In genomic region chr6:15763827-15764226, GRCh38 we compare ENCODE assay signal across 14 cellular contexts.
DNase-seq lines count a peak whose midpoint lies in the region; ATAC-seq and TF ChIP-seq lines count a peak whose summit lies in the region.
"Had no signal": no experiment of that assay in that cellular context is flagged by ENCODE, and none has a peak within 500 bp of the region (broad histone marks: within the 10 kb centered on the region; RNA-seq: fewer than 3 reads in every experiment).

No MANE protein-coding gene starts in this region.

- DNase-seq in left cardiac atrium (no peak), cardiac septum (ENCODE audit: low spot score) (no peak), left kidney (ENCODE audit: low read depth, low spot score) (peak; percentile 57), type B pancreatic cell (ENCODE audit: extremely low spot score, unreplicated experiment) (no peak), HUDEP-2 (lab: John Stamatoyannopoulos, UW; ENCODE audit: unreplicated experiment in 76 of 76) (no peak)
- DNase-seq: activated CD4-positive, alpha-beta T cell treated with anti-CD3 and anti-CD28 coated beads, Interleukin-2, amount 10 ng/mL, durations not matched to agents 7 days and 5 days; anterior cingulate cortex; hypothalamus; NCI-H187; occipital lobe had no signal

- H3K27me3 Mint-ChIP-seq in brain: peaks cover 4% of the 10 kb centered on the region
- H3K27me3 Mint-ChIP-seq in type B pancreatic cell: no peaks in the 10 kb centered on the region
- H3K27me3 Mint-ChIP-seq: activated CD4-positive, alpha-beta T cell treated with anti-CD3 and anti-CD28 coated beads, Interleukin-2, amount 10 ng/mL, durations not matched to agents 7 days and 5 days had no signal

- TF ChIP-seq CTCF in brain (conservative IDR thresholded peaks at IDR 0.05) (no peak), type B pancreatic cell (conservative IDR thresholded peaks at IDR 0.05) (no peak)

- H3K9me3 Mint-ChIP-seq in brain: no peaks in the 10 kb centered on the region
- no peaks in the 10 kb centered on the region for H3K9me3 Mint-ChIP-seq in type B pancreatic cell
- H3K9me3 Mint-ChIP-seq: activated CD4-positive, alpha-beta T cell treated with anti-CD3 and anti-CD28 coated beads, Interleukin-2, amount 10 ng/mL, durations not matched to agents 7 days and 5 days had no signal

- H3K4me3 Mint-ChIP-seq in brain (peak overlapping the region in 2 of 5 experiments; percentile 21 to 24), type B pancreatic cell (peak overlapping the region; percentile 10)
- H3K4me3 Mint-ChIP-seq: activated CD4-positive, alpha-beta T cell treated with anti-CD3 and anti-CD28 coated beads, Interleukin-2, amount 10 ng/mL, durations not matched to agents 7 days and 5 days had no signal

- intact Hi-C loops in left cardiac atrium (cut with DNase I) (no loop called here), cardiac septum (cut with DNase I) (no loop called here)

- ATAC-seq in left cardiac atrium (peak; percentile 30 to 77), HG03571 (IDR thresholded peaks at IDR 0.05; ENCODE audit: unreplicated experiment) (no peak), HG02623 (IDR thresholded peaks at IDR 0.05; ENCODE audit: unreplicated experiment) (no peak)
- ATAC-seq: Panc1 had no signal

- H3K27ac Mint-ChIP-seq in brain: peak overlapping the region in 3 of 5 experiments; percentile 2 to 65 (median 13)
- no peak overlapping the region for H3K27ac Mint-ChIP-seq in type B pancreatic cell
- H3K27ac Mint-ChIP-seq: activated CD4-positive, alpha-beta T cell treated with anti-CD3 and anti-CD28 coated beads, Interleukin-2, amount 10 ng/mL, durations not matched to agents 7 days and 5 days had no signal

- peaks cover 17% of the 10 kb centered on the region for H3K4me1 Mint-ChIP-seq in brain
- H3K4me1 Mint-ChIP-seq in type B pancreatic cell (ENCODE audit: unreplicated experiment): peaks cover 17% of the 10 kb centered on the region
- H3K4me1 Mint-ChIP-seq: activated CD4-positive, alpha-beta T cell treated with anti-CD3 and anti-CD28 coated beads, Interleukin-2, amount 10 ng/mL, durations not matched to agents 7 days and 5 days had no signal

- no peaks in the 10 kb centered on the region for H3K36me3 Mint-ChIP-seq in brain
- H3K36me3 Mint-ChIP-seq in type B pancreatic cell: no peaks in the 10 kb centered on the region

Comparison
In these comparisons a context has a peak if more than half of its experiments do, and no peak if none do; other contexts are left out.
1. ATAC-seq: peak in left cardiac atrium (2 of 2); none in HG03571 (single experiment) and HG02623 (single experiment).